In the genomic region with DNA sequence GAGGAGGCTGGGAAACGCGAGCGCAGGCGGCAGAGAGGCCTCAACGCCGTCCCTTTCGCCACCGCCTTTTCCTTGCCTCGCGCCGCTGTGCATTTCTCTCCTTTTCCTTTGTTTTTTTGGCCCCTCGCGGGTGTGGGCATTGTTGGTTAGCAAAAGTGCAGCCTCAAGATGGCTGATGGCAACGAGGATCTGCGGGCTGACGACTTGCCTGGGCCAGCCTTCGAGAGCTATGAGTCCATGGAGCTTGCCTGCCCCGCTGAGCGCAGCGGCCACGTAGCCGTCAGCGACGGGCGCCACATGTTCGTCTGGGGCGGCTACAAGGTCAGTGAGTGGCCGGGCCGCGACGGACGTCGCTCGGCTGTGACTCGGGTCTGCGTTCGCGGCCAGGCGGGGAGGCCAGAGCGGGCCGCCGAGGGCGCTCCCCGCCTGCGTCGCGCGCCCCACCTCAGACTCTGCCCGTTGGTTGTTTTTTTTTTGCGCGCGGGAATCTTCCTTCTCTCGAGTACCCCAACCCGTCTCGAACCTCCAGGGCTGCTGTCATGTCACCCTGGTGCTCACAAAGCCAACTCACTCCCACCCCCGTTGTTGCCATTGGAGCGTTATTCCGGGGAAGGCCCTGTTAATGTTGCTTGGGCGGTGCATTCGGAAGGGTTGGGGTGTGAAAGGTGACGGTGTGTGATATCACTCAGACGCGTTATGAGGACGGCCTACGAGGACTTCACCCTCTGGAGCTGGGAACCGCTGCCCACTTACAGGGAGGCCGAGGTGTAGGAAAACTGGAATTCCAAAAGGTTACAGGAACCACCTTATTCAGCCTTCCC, we compare ENCODE assay signal across 8 cellular contexts. TPM values are rescaled to one million over a fixed set of nuclear protein-coding genes. Genes with fewer than 3 reads are reported as not detected.
DNase-seq lines count a peak whose midpoint lies in the region; ATAC-seq and TF ChIP-seq lines count a peak whose summit lies in the region.

No MANE protein-coding gene starts in this region.

- peak overlapping the region; percentile 96 for H3K4me3 Mint-ChIP-seq in activated T-cell treated with anti-CD3 and anti-CD28 coated beads, Interleukin-2, amount 50 U/mL, for 4 hours
- peak overlapping the region; percentile 91 to 98 (median 96) for H3K4me3 Mint-ChIP-seq in naive thymus-derived CD8-positive, alpha-beta T cell
- H3K4me3 Mint-ChIP-seq in stimulated activated naive B cell treated with anti-CD40 and anti-IgM and Interleukin-4, amounts not matched to agents 10 μg/mL and 1 μg/mL and 100 μg/mL, for 72 hours, result peak overlapping the region; percentile 90 to 96

- no peaks in the 10 kb centered on the region for H3K9me3 Mint-ChIP-seq in activated T-cell treated with anti-CD3 and anti-CD28 coated beads, Interleukin-2, amount 50 U/mL, for 4 hours
- H3K9me3 Mint-ChIP-seq in naive thymus-derived CD8-positive, alpha-beta T cell, result no peaks in the 10 kb centered on the region
- no peaks in the 10 kb centered on the region for H3K9me3 Mint-ChIP-seq in stimulated activated naive B cell treated with anti-CD40 and anti-IgM and Interleukin-4, amounts not matched to agents 10 μg/mL and 1 μg/mL and 100 μg/mL, for 72 hours

- H3K27me3 Mint-ChIP-seq in activated T-cell treated with anti-CD3 and anti-CD28 coated beads, Interleukin-2, amount 50 U/mL, for 4 hours (ENCODE audit: low read depth), result no peaks in the 10 kb centered on the region
- H3K27me3 Mint-ChIP-seq in naive thymus-derived CD8-positive, alpha-beta T cell, result no peaks in the 10 kb centered on the region
- no peaks in the 10 kb centered on the region for H3K27me3 Mint-ChIP-seq in stimulated activated naive B cell treated with anti-CD40 and anti-IgM and Interleukin-4, amounts not matched to agents 10 μg/mL and 1 μg/mL and 100 μg/mL, for 72 hours

- H3K4me3 ChIP-seq in AG09309 (ENCODE audit: control insufficient read depth, low read depth, low read length) (peak overlapping the region; percentile 93), NT2/D1 (ENCODE audit: insufficient read length, low read depth) (peak overlapping the region; percentile 90)

- TF ChIP-seq CTCF in AG09309 (IDR thresholded peaks at IDR 0.05; ENCODE audit: control insufficient read depth, insufficient read depth, low read depth, low read length, missing control alignments), result no peak

- H3K4me1 ChIP-seq in NT2/D1 (ENCODE audit: insufficient read depth, insufficient read length), result peaks cover 4% of the 10 kb centered on the region

- H3K36me3 ChIP-seq in NT2/D1 (ENCODE audit: insufficient read depth, insufficient read length, low read length), result peaks cover 3% of the 10 kb centered on the region

- peak overlapping the region; percentile 97 for H3K9ac ChIP-seq in NT2/D1 (ENCODE audit: insufficient read length, low read depth)

- POLR2A ChIA-PET in naive thymus-derived CD8-positive, alpha-beta T cell (lab: Charles Lee), result interaction anchor here (0.6 to 4.8 kb wide), 25 partner anchors 12 to 947 kb away, joined by 3 to 90 read pairs (median 6); a partner anchor contains a TSS

- H3K27ac Mint-ChIP-seq in naive thymus-derived CD8-positive, alpha-beta T cell, result peak overlapping the region; percentile 96 to 99 (median 99)
- peak overlapping the region; percentile 98 for H3K27ac Mint-ChIP-seq in stimulated activated naive B cell treated with anti-CD40 and anti-IgM and Interleukin-4, amounts not matched to agents 10 μg/mL and 1 μg/mL and 100 μg/mL, for 72 hours

- H3K36me3 Mint-ChIP-seq in activated T-cell treated with anti-CD3 and anti-CD28 coated beads, Interleukin-2, amount 50 U/mL, for 4 hours (ENCODE audit: insufficient read depth), result peaks cover 2% of the 10 kb centered on the region
- H3K36me3 Mint-ChIP-seq in naive thymus-derived CD8-positive, alpha-beta T cell, result peaks cover 0 to 11% (median 3%) of the 10 kb centered on the region in 3 donors
- H3K36me3 Mint-ChIP-seq in stimulated activated naive B cell treated with anti-CD40 and anti-IgM and Interleukin-4, amounts not matched to agents 10 μg/mL and 1 μg/mL and 100 μg/mL, for 72 hours, result peaks cover 3 to 4% of the 10 kb centered on the region in 2 donors

- peaks cover 32% of the 10 kb centered on the region for H3K4me1 Mint-ChIP-seq in activated T-cell treated with anti-CD3 and anti-CD28 coated beads, Interleukin-2, amount 50 U/mL, for 4 hours (ENCODE audit: low read depth)
- peaks cover 10 to 41% (median 39%) of the 10 kb centered on the region in 4 donors for H3K4me1 Mint-ChIP-seq in naive thymus-derived CD8-positive, alpha-beta T cell
- H3K4me1 Mint-ChIP-seq in stimulated activated naive B cell treated with anti-CD40 and anti-IgM and Interleukin-4, amounts not matched to agents 10 μg/mL and 1 μg/mL and 100 μg/mL, for 72 hours, result peaks cover 16 to 34% of the 10 kb centered on the region in 2 donors

- ATAC-seq in GM18868 (IDR thresholded peaks at IDR 0.05; ENCODE audit: unreplicated experiment) (peak; percentile 28), HG03135 (IDR thresholded peaks at IDR 0.05; ENCODE audit: unreplicated experiment) (peak; percentile 35)
- peak; percentile 68 to 73 for ATAC-seq in activated T-cell treated with anti-CD3 and anti-CD28 coated beads, Interleukin-2, amount 50 U/mL, for 4 hours
- ATAC-seq in naive thymus-derived CD8-positive, alpha-beta T cell, result peak; percentile 30 to 50
- peak; percentile 40 to 54 for ATAC-seq in stimulated activated naive B cell treated with anti-CD40 and anti-IgM and Interleukin-4, amounts not matched to agents 10 μg/mL and 1 μg/mL and 100 μg/mL, for 72 hours (replicated peaks)

- no peaks in the 10 kb centered on the region for H3K27me3 ChIP-seq in NT2/D1 (ENCODE audit: insufficient read depth, insufficient read length)

- DNase-seq in AG09309 (ENCODE audit: low read depth) (no peak), NT2/D1 (ENCODE audit: low read depth, low spot score) (no peak), fibroblast of gingiva (ENCODE audit: low read depth) (peak; percentile 63)
- DNase-seq in activated T-cell treated with anti-CD3 and anti-CD28 coated beads, Interleukin-2, amount 50 U/mL, for 4 hours, result peak; percentile 58
- peak; percentile 40 to 87 (median 68) for DNase-seq in naive thymus-derived CD8-positive, alpha-beta T cell
- DNase-seq in stimulated activated naive B cell treated with anti-CD40 and anti-IgM and Interleukin-4, amounts not matched to agents 10 μg/mL and 1 μg/mL and 100 μg/mL, for 72 hours, result peak; percentile 68

- H3K9me3 ChIP-seq in NT2/D1 (ENCODE audit: insufficient read depth, low read length), result no peaks in the 10 kb centered on the region

RNA-seq across cellular contexts. Expression of a gene that starts 0.6 kb away (rescaled TPM):
- total RNA-seq in activated T-cell treated with anti-CD3 and anti-CD28 coated beads, Interleukin-2, amount 50 U/mL, for 4 hours, result 10 to 100 TPM; 19.0 to 23.4 (median 22.5) TPM
- 10 to 100 TPM; 93.3 to 96.6 TPM for total RNA-seq in naive thymus-derived CD8-positive, alpha-beta T cell
- polyA plus RNA-seq in naive thymus-derived CD8-positive, alpha-beta T cell, result 10 to 100 TPM; 72.5 to 77.4 (median 75.5) TPM

Comparison
In these comparisons a context has a peak if more than half of its experiments do, and no peak if none do; other contexts are left out.
1. DNase-seq: peak in activated T-cell treated with anti-CD3 and anti-CD28 coated beads, Interleukin-2, amount 50 U/mL, for 4 hours (single experiment), fibroblast of gingiva (single experiment), naive thymus-derived CD8-positive, alpha-beta T cell (10 of 10) and stimulated activated naive B cell treated with anti-CD40 and anti-IgM and Interleukin-4, amounts not matched to agents 10 μg/mL and 1 μg/mL and 100 μg/mL, for 72 hours (single experiment); none in AG09309 (single experiment) and NT2/D1 (single experiment).
2. Peak in every context shown above with its lines, with median percentiles within 50 percentile points of each other: ATAC-seq and H3K4me3 Mint-ChIP-seq.